In genomic region chr1:154327466-154328317, GRCh38 we compare ENCODE assay signal across 1 cellular context.
TF ChIP-seq lines count a peak whose summit lies in the region.

No MANE protein-coding gene starts in this region.

TF ChIP-seq in K562, 482 proteins besides CTCF, POLR2A, EP300 and RAD21:
- TF ChIP-seq HMGXB4 (CRISPR knock-in tag; IDR thresholded peaks at IDR 0.05) (no peak), NFYB (IDR thresholded peaks at IDR 0.05; ENCODE audit: extremely low read depth, insufficient read length) (no peak), PHF8 (IDR thresholded peaks at IDR 0.05; ENCODE audit: borderline replicate concordance, low read length) (no peak), ZNF511 (CRISPR knock-in tag; IDR thresholded peaks at IDR 0.05) (no peak), SPI1 (IDR thresholded peaks at IDR 0.05; ENCODE audit: borderline replicate concordance, low read depth, low read length) (peak; percentile 36; the same call in 1 of the 2 replicates)
